ENCODE assay signal across 1 cellular context in genomic region chr5:100903036-100903887, GRCh38.
TF ChIP-seq lines count a peak whose summit lies in the region.

TSS of gene ST8SIA4 (minus strand) at chr5:100903282. CDS start at chr5:100902955, 327 bp downstream.

TF ChIP-seq in HEK293, 187 proteins besides CTCF, POLR2A, EP300 and RAD21 (continued from another document):
- no peak for TF ChIP-seq ZBTB44 (tag by site-specific recombination; IDR thresholded peaks at IDR 0.05)
- TF ChIP-seq ZNF768 (tag by site-specific recombination; IDR thresholded peaks at IDR 0.05) = no peak
- no peak for TF ChIP-seq RBAK (tag by site-specific recombination; IDR thresholded peaks at IDR 0.05)
- TF ChIP-seq ZNF248 (tag by site-specific recombination; IDR thresholded peaks at IDR 0.05) = no peak
- TF ChIP-seq KLF16 (tag by site-specific recombination; IDR thresholded peaks at IDR 0.05) = peak; percentile 31; the same call in 1 of the 2 replicates
- no peak for TF ChIP-seq YY1 (tag by site-specific recombination; IDR thresholded peaks at IDR 0.05)
- no peak for TF ChIP-seq ZNF843 (tag by site-specific recombination; IDR thresholded peaks at IDR 0.05)
- no peak for TF ChIP-seq ZNF274 (IDR thresholded peaks at IDR 0.05; ENCODE audit: low read length)
- no peak for TF ChIP-seq ZNF274 (tag by site-specific recombination; IDR thresholded peaks at IDR 0.05; ENCODE audit: borderline replicate concordance)
- TF ChIP-seq ZNF654 (tag by site-specific recombination; IDR thresholded peaks at IDR 0.05; ENCODE audit: low read depth) = no peak
- no peak for TF ChIP-seq ZNF354C (tag by site-specific recombination; IDR thresholded peaks at IDR 0.05; ENCODE audit: borderline replicate concordance, low read depth)
- no peak for TF ChIP-seq ZNF292 (tag by site-specific recombination; IDR thresholded peaks at IDR 0.05; ENCODE audit: borderline replicate concordance, low read depth)
- no peak for TF ChIP-seq ZNF10 (tag by site-specific recombination; IDR thresholded peaks at IDR 0.05)
- TF ChIP-seq SALL2 (tag by site-specific recombination; IDR thresholded peaks at IDR 0.05; ENCODE audit: borderline replicate concordance) = no peak
- TF ChIP-seq ZNF610 (tag by site-specific recombination; IDR thresholded peaks at IDR 0.05; ENCODE audit: borderline replicate concordance) = peak; percentile 62; the same call in 1 of the 2 replicates
- peak; percentile 52; the same call in 1 of the 2 replicates for TF ChIP-seq ZEB2 (tag by site-specific recombination; IDR thresholded peaks at IDR 0.05)
- TF ChIP-seq ZNF311 (tag by site-specific recombination; IDR thresholded peaks at IDR 0.05; ENCODE audit: borderline replicate concordance) = no peak
- TF ChIP-seq ZNF23 (tag by site-specific recombination; IDR thresholded peaks at IDR 0.05; ENCODE audit: borderline replicate concordance) = no peak
- TF ChIP-seq ZNF18 (tag by site-specific recombination; IDR thresholded peaks at IDR 0.05) = no peak
- TF ChIP-seq ZNF341 (tag by site-specific recombination; IDR thresholded peaks at IDR 0.05; ENCODE audit: low read depth) = peak; percentile 34
- TF ChIP-seq ZNF624 (tag by site-specific recombination; IDR thresholded peaks at IDR 0.05) = no peak
- TF ChIP-seq ZNF560 (tag by site-specific recombination; IDR thresholded peaks at IDR 0.05; ENCODE audit: borderline replicate concordance) = no peak
- TF ChIP-seq BCL11B (tag by site-specific recombination; IDR thresholded peaks at IDR 0.05; ENCODE audit: low read depth) = peak; percentile 61; the same call in 1 of the 2 replicates
- TF ChIP-seq ZBTB20 (tag by site-specific recombination; IDR thresholded peaks at IDR 0.05) = peak; percentile 51; the same call in 1 of the 2 replicates
- TF ChIP-seq HOXD13 (CRISPR knock-in tag; IDR thresholded peaks at IDR 0.05; ENCODE audit: borderline replicate concordance) = no peak
- no peak for TF ChIP-seq ZNF76 (tag by site-specific recombination; IDR thresholded peaks at IDR 0.05; ENCODE audit: borderline replicate concordance, low read depth)
- TF ChIP-seq ZNF692 (tag by site-specific recombination; IDR thresholded peaks at IDR 0.05) = 0 out of 2 replicates have a peak, but pooled peaks have one; percentile 27
- TF ChIP-seq ZNF558 (tag by site-specific recombination; IDR thresholded peaks at IDR 0.05) = no peak
- no peak for TF ChIP-seq ZNF473 (tag by site-specific recombination; IDR thresholded peaks at IDR 0.05)
- no peak for TF ChIP-seq ZNF169 (tag by site-specific recombination; IDR thresholded peaks at IDR 0.05)
- TF ChIP-seq ZNF26 (tag by site-specific recombination; IDR thresholded peaks at IDR 0.05) = no peak
- no peak for TF ChIP-seq GFI1B (tag by site-specific recombination; IDR thresholded peaks at IDR 0.05)
- TF ChIP-seq ZNF398 (tag by site-specific recombination; IDR thresholded peaks at IDR 0.05) = no peak
- no peak for TF ChIP-seq ZNF777 (tag by site-specific recombination; IDR thresholded peaks at IDR 0.05; ENCODE audit: borderline replicate concordance)
- TF ChIP-seq ZNF214 (tag by site-specific recombination; IDR thresholded peaks at IDR 0.05; ENCODE audit: borderline replicate concordance) = no peak
- TF ChIP-seq ZNF426 (tag by site-specific recombination; IDR thresholded peaks at IDR 0.05) = no peak
- TF ChIP-seq ZNF133 (tag by site-specific recombination; IDR thresholded peaks at IDR 0.05) = no peak
- no peak for TF ChIP-seq ZSCAN18 (tag by site-specific recombination; IDR thresholded peaks at IDR 0.05)
- no peak for TF ChIP-seq ZNF16 (tag by site-specific recombination; IDR thresholded peaks at IDR 0.05; ENCODE audit: low read depth)
- no peak for TF ChIP-seq GLI4 (tag by site-specific recombination; IDR thresholded peaks at IDR 0.05)
- 0 out of 2 replicates have a peak, but pooled peaks have one; percentile 33 for TF ChIP-seq REPIN1 (tag by site-specific recombination; IDR thresholded peaks at IDR 0.05; ENCODE audit: low read depth)
- TF ChIP-seq PRDM1 (tag by site-specific recombination; IDR thresholded peaks at IDR 0.05) = no peak
- TF ChIP-seq ZNF548 (tag by site-specific recombination; IDR thresholded peaks at IDR 0.05) = no peak
- peak; percentile 42 for TF ChIP-seq ZBTB8A (tag by site-specific recombination; IDR thresholded peaks at IDR 0.05)
- TF ChIP-seq ZBTB17 (tag by site-specific recombination; IDR thresholded peaks at IDR 0.05) = peak; percentile 79; the same call in 1 of the 2 replicates
- TF ChIP-seq ZNF626 (tag by site-specific recombination; IDR thresholded peaks at IDR 0.05) = no peak
- TF ChIP-seq ZNF416 (tag by site-specific recombination; IDR thresholded peaks at IDR 0.05) = no peak
- TF ChIP-seq ZNF629 (tag by site-specific recombination; IDR thresholded peaks at IDR 0.05) = no peak; the same call in 1 of the 2 replicates
- TF ChIP-seq ZNF791 (tag by site-specific recombination; IDR thresholded peaks at IDR 0.05) = no peak
- no peak for TF ChIP-seq ZNF747 (tag by site-specific recombination; IDR thresholded peaks at IDR 0.05)
- peak; percentile 30; the same call in 1 of the 2 replicates for TF ChIP-seq SP7 (tag by site-specific recombination; IDR thresholded peaks at IDR 0.05)
- no peak for TF ChIP-seq ZNF404 (tag by site-specific recombination; IDR thresholded peaks at IDR 0.05)
- no peak for TF ChIP-seq TCF7L2 (IDR thresholded peaks at IDR 0.05; ENCODE audit: borderline replicate concordance, low read depth, low read length)
